In genomic region chr6:90364846-90365401, GRCh38 we compare ENCODE assay signal across 21 cellular contexts.
DNase-seq lines count a peak whose midpoint lies in the region; ATAC-seq, FAIRE-seq and TF ChIP-seq lines count a peak whose summit lies in the region.
"Had no signal": no experiment of that assay in that cellular context is flagged by ENCODE, and none has a peak within 500 bp of the region (broad histone marks: within the 10 kb centered on the region; RNA-seq: fewer than 3 reads in every experiment).

No MANE protein-coding gene starts in this region.

- no peak overlapping the region for H3K56ac ChIP-seq in H1 (replicated peaks; ENCODE audit: insufficient read length, low read depth, low read length)

- in situ Hi-C loops in T47D (cut with HindIII; ENCODE audit: low pct_unique_long_range_greater_than_20kb, low sequenced_read_pairs) (no loop called here), mammary epithelial cell (cut with MboI; ENCODE audit: low sequenced_read_pairs in 2 of 2) (no loop called here)

- H3K4me3 Mint-ChIP-seq in nephron (no peak overlapping the region), natural killer cell (no peak overlapping the region)
- H3K4me3 Mint-ChIP-seq: CD4-positive, CD25-positive, alpha-beta regulatory T cell; HFFc6 had no signal

- no peak for ATAC-seq in natural killer cell
- ATAC-seq: K562 had no signal

- TF ChIP-seq POLR2A in H1 (IDR thresholded peaks at IDR 0.05; ENCODE audit: control extremely low read depth in 1 of 2, low read depth in 2 of 2, low read length in 2 of 2) = no peak

- H3K79me2 ChIP-seq in mammary epithelial cell (ENCODE audit: insufficient read depth, low read length) (no peaks in the 10 kb centered on the region), H1 (ENCODE audit: control insufficient read depth in 1 of 2, insufficient read depth in 2 of 2, low read length in 2 of 2) (no peaks in the 10 kb centered on the region)

- BruUV-seq in mammary epithelial cell (replicated peaks; lab: Mats Ljungman, UMichigan) = no TSS peak

- H3K4me3 ChIP-seq in mammary epithelial cell (replicated peaks in 1 of 3; ENCODE audit: insufficient read depth in 1 of 3, low read depth in 2 of 3, low read length in 3 of 3) (no peak overlapping the region), H1 (ENCODE audit: extremely low read depth in 1 of 4, insufficient read depth in 2 of 4, low read depth in 3 of 4, low read length in 4 of 4) (no peak overlapping the region)
- H3K4me3 ChIP-seq: HAP-1, K562 had no signal

- H3K9ac ChIP-seq in mammary epithelial cell (ENCODE audit: insufficient read depth, low read length) (no peak overlapping the region), H1 (replicated peaks in 1 of 4; ENCODE audit: extremely low read depth in 1 of 4, low read depth in 3 of 4, low read length in 3 of 4) (no peak overlapping the region)

- CTCF ChIA-PET in mammary epithelial cell (lab: Charles Lee; ENCODE audit: low non-redundant PET) (no interaction called here), H1 (lab: Charles Lee; ENCODE audit: partially characterized antibody) (interaction anchor here (0.7 to 1.4 kb wide), 2 partner anchors 29 to 79 kb away, joined by 3 to 4 read pairs; no protein-coding TSS in a partner anchor)

- FAIRE-seq in H1 (lab: Jason Lieb, UNC) = no peak
- FAIRE-seq: D721Med, K562, RCC 7860 had no signal

- no peaks in the 10 kb centered on the region for H4K20me1 ChIP-seq in mammary epithelial cell (ENCODE audit: insufficient read depth, low read length)
- no peaks in the 10 kb centered on the region for H4K20me1 ChIP-seq in H1 (replicated peaks in 1 of 2; ENCODE audit: control insufficient read depth in 1 of 2, insufficient read depth in 2 of 2, low read length in 2 of 2)

- no peak overlapping the region for H4K8ac ChIP-seq in H1 (ENCODE audit: extremely low read depth, insufficient read depth, low read length)

- no peak overlapping the region for H2AFZ ChIP-seq in mammary epithelial cell (ENCODE audit: low read depth, low read length)
- H2AFZ ChIP-seq in H1 (ENCODE audit: low read length) = no peak overlapping the region

- DNase-seq in T47D (ENCODE audit: low read depth in 1 of 2, low spot score in 1 of 2) (peak; percentile 16 to 90), mammary epithelial cell (no peak), H1 (ENCODE audit: low read depth in 1 of 2, low spot score in 2 of 2) (no peak), NCI-H82 treated with DMSO at 0.1 percent for 48 hours (lab: John Stamatoyannopoulos, UW; ENCODE audit: unreplicated experiment) (no peak), natural killer cell (no peak), NCI-H128 (lab: John Stamatoyannopoulos, UW; ENCODE audit: unreplicated experiment) (no peak), GF-D8 (lab: John Stamatoyannopoulos, UW) (no peak)
- DNase-seq: CD4-positive, CD25-positive, alpha-beta regulatory T cell; DMS53; HFFc6; Kasumi-1; NCI-H1092 treated with DMSO at 0.1 percent for 48 hours; NCI-H1436 treated with DMSO at 0.1 percent for 48 hours; NCI-H187 treated with DMSO at 0.1 percent for 48 hours; NCI-H2171 treated with DMSO at 0.1 percent for 48 hours; NCI-H524 treated with DMSO at 0.1 percent for 48 hours had no signal

- no peak overlapping the region for H3K23ac ChIP-seq in H1 (ENCODE audit: insufficient read length)

- H3K9me3 Mint-ChIP-seq in nephron (peaks cover 4% of the 10 kb centered on the region), natural killer cell (no peaks in the 10 kb centered on the region)
- H3K9me3 Mint-ChIP-seq: CD4-positive, CD25-positive, alpha-beta regulatory T cell; HFFc6 had no signal

- H2AK5ac ChIP-seq in H1 (ENCODE audit: low read depth, low read length) = no peak overlapping the region

- no peaks in the 10 kb centered on the region for H3K36me3 ChIP-seq in mammary epithelial cell (ENCODE audit: insufficient read depth, low read length)
- no peaks in the 10 kb centered on the region for H3K36me3 ChIP-seq in H1 (ENCODE audit: control insufficient read depth in 2 of 4, insufficient read depth in 4 of 4, low read length in 3 of 4)
- H3K36me3 ChIP-seq: HAP-1 had no signal

- no peak overlapping the region for H2BK15ac ChIP-seq in H1 (ENCODE audit: low read length)

- H3K4me2 ChIP-seq in mammary epithelial cell (ENCODE audit: insufficient read depth, low read depth, low read length) = no peak overlapping the region
- H3K4me2 ChIP-seq in H1 (ENCODE audit: insufficient read depth in 1 of 2, low read depth in 2 of 2, low read length in 2 of 2) = peak overlapping the region in 1 of 2 experiments; percentile 20; a peak in 1 of 4 replicates

- dilution Hi-C loops in mammary epithelial cell (cut with HindIII; ENCODE audit: low sequenced_read_pairs) = no loop called here

- no peak overlapping the region for H3K4ac ChIP-seq in H1 (replicated peaks; ENCODE audit: insufficient read length, low read depth, low read length)

- 0 out of 2 replicates have a peak overlapping the region, but pooled peaks have one; percentile 82 for H2BK12ac ChIP-seq in H1 (ENCODE audit: low read depth, low read length)

- no peak for TF ChIP-seq EP300 in H1 (IDR thresholded peaks at IDR 0.05; ENCODE audit: borderline replicate concordance in 1 of 2, low read depth in 2 of 2, low read length in 2 of 2)

- no peak overlapping the region for H2BK20ac ChIP-seq in H1 (ENCODE audit: low read length)

- no peak overlapping the region for H3K18ac ChIP-seq in H1 (ENCODE audit: extremely low read depth, low read length)

- no peak overlapping the region for H2BK120ac ChIP-seq in H1 (replicated peaks; ENCODE audit: low read depth, low read length)

- WGBS in mammary epithelial cell (ENCODE audit: low coverage, missing lambda C conversion rate) = 99% methylated on average over 6 of the region's 6 CpGs
- WGBS in H1 (ENCODE audit: extremely low coverage in 1 of 2, insufficient coverage in 1 of 2, insufficient read length in 1 of 2, insufficient replicate concordance in 2 of 2, low coverage in 1 of 2, low lambda C conversion rate in 2 of 2, missing lambda C conversion rate in 1 of 2), 2 experiments = 78% methylated on average over 6 of the region's 6 CpGs; no CpG with 5 or more reads in 1 of the 2 experiments

- peaks cover 52% of the 10 kb centered on the region for H3K4me1 Mint-ChIP-seq in nephron
- no peaks in the 10 kb centered on the region for H3K4me1 Mint-ChIP-seq in natural killer cell

- intact Hi-C loops in mammary epithelial cell (cut with micrococcal nuclease) (no loop called here), natural killer cell (cut with micrococcal nuclease) (no loop called here)

- H3K9me3 ChIP-seq in mammary epithelial cell (replicated peaks; ENCODE audit: insufficient read depth, low read length) = no peaks in the 10 kb centered on the region
- H3K9me3 ChIP-seq in H1 (ENCODE audit: insufficient read depth in 2 of 2, low read depth in 1 of 2, low read length in 1 of 2) = no peaks in the 10 kb centered on the region
- H3K9me3 ChIP-seq: HAP-1 had no signal

- H4K91ac ChIP-seq in H1 (replicated peaks; ENCODE audit: insufficient read length, low read length) = no peak overlapping the region

- no peaks in the 10 kb centered on the region for H3K36me3 Mint-ChIP-seq in nephron (ENCODE audit: low read depth)
- H3K36me3 Mint-ChIP-seq in natural killer cell = no peaks in the 10 kb centered on the region
- H3K36me3 Mint-ChIP-seq: CD4-positive, CD25-positive, alpha-beta regulatory T cell had no signal

- no peak for TF ChIP-seq RAD21 in H1 (IDR thresholded peaks at IDR 0.05 in 1 of 2, conservative IDR thresholded peaks at IDR 0.05 in 1 of 2; ENCODE audit: low read depth in 2 of 2, low read length in 2 of 2)

- H3K14ac ChIP-seq in H1 (ENCODE audit: insufficient read length) = no peak overlapping the region

- no peak overlapping the region for H2BK5ac ChIP-seq in H1 (ENCODE audit: low read depth, low read length)

- POLR2A ChIA-PET in H1 (lab: Charles Lee; ENCODE audit: partially characterized antibody) = interaction anchor here (1.7 kb wide), 1 partner anchor 66 kb away, joined by 4 read pairs; no protein-coding TSS in a partner anchor

- no peaks in the 10 kb centered on the region for H3K79me1 ChIP-seq in H1 (ENCODE audit: low read depth, low read length)

- H3K4me1 ChIP-seq in mammary epithelial cell (ENCODE audit: insufficient read depth, low read length) = peaks cover 16% of the 10 kb centered on the region
- peaks cover 1 to 18% (median 6%) of the 10 kb centered on the region in 4 experiments; a peak in 6 of 7 replicates for H3K4me1 ChIP-seq in H1 (replicated peaks in 1 of 4; ENCODE audit: control insufficient read depth in 3 of 4, insufficient read depth in 4 of 4, low read length in 3 of 4)

- no peaks in the 10 kb centered on the region for H3K23me2 ChIP-seq in H1 (ENCODE audit: low read depth, low read length)

- TF ChIP-seq CTCF in mammary epithelial cell (conservative IDR thresholded peaks at IDR 0.05 in 1 of 2, IDR thresholded peaks at IDR 0.05 in 1 of 2; ENCODE audit: extremely low read depth in 1 of 2, insufficient read depth in 1 of 2, low read depth in 1 of 2, low read length in 2 of 2) = no peak
- TF ChIP-seq CTCF in H1 (IDR thresholded peaks at IDR 0.05; ENCODE audit: control extremely low read depth in 1 of 3, insufficient read depth in 1 of 3, low read depth in 1 of 3, low read length in 3 of 3) = no peak
- no peak for TF ChIP-seq CTCF in nephron (IDR thresholded peaks at IDR 0.05; ENCODE audit: unreplicated experiment in 3 of 3)
- TF ChIP-seq CTCF in natural killer cell (IDR thresholded peaks at IDR 0.05) = no peak

- H3K27ac Mint-ChIP-seq in nephron (peak overlapping the region; percentile 91 to 97 (median 92)), natural killer cell (no peak overlapping the region)
- H3K27ac Mint-ChIP-seq: HFFc6 had no signal

- no peaks in the 10 kb centered on the region for H3K27me3 Mint-ChIP-seq in nephron (ENCODE audit: low read depth)
- H3K27me3 Mint-ChIP-seq in natural killer cell (ENCODE audit: low read depth in 2 of 2) = peaks cover 0 to 3% of the 10 kb centered on the region in 2 donors

- no peak overlapping the region for H4K5ac ChIP-seq in H1 (ENCODE audit: insufficient read length, low read depth, low read length)

- no peak overlapping the region for H3K27ac ChIP-seq in mammary epithelial cell (ENCODE audit: insufficient read depth, low read depth, low read length)
- H3K27ac ChIP-seq in H1 (ENCODE audit: low read depth, low read length) = no peak overlapping the region

- H3K27me3 ChIP-seq in mammary epithelial cell (ENCODE audit: insufficient read depth, low read length) (no peaks in the 10 kb centered on the region), H1 (replicated peaks in 1 of 4; ENCODE audit: control insufficient read depth in 3 of 4, extremely low read depth in 1 of 4, insufficient read depth in 3 of 4, low read length in 3 of 4) (no peaks in the 10 kb centered on the region)

TF ChIP-seq in H1, 55 proteins besides CTCF, POLR2A, EP300 and RAD21:
- TF ChIP-seq BCL11A (IDR thresholded peaks at IDR 0.05; ENCODE audit: low read depth in 2 of 2, low read length in 2 of 2) (no peak), TAF7 (optimal IDR thresholded peaks at IDR 0.05; ENCODE audit: borderline replicate concordance, low read depth, low read length) (no peak), RBBP5 (IDR thresholded peaks at IDR 0.05; ENCODE audit: borderline replicate concordance, low read depth, low read length) (no peak)

Comparison
In these comparisons a context has a peak if more than half of its experiments do, and no peak if none do; other contexts are left out.
1. DNase-seq: peak in T47D (2 of 2); none in mammary epithelial cell (single experiment), H1 (0 of 2), NCI-H82 treated with DMSO at 0.1 percent for 48 hours (single experiment), natural killer cell (single experiment), NCI-H128 (single experiment) and GF-D8 (single experiment).
2. H3K27ac Mint-ChIP-seq: peak in nephron (3 of 3); none in natural killer cell (0 of 2).